In genomic region chr13:74443623-74444022, GRCh38 we compare ENCODE assay signal across 15 cellular contexts.
DNase-seq lines count a peak whose midpoint lies in the region; FAIRE-seq and TF ChIP-seq lines count a peak whose summit lies in the region.
"Had no signal": no experiment of that assay in that cellular context is flagged by ENCODE, and none has a peak within 500 bp of the region (broad histone marks: within the 10 kb centered on the region; RNA-seq: fewer than 3 reads in every experiment).

No MANE protein-coding gene starts in this region.

- H2BK120ac ChIP-seq in H9 (ENCODE audit: low read depth, low read length, poor library complexity, severe bottlenecking) = no peak overlapping the region

- no peak overlapping the region for H3K56ac ChIP-seq in H9 (ENCODE audit: insufficient read length, low read depth, low read length)

- H3K36me3 Mint-ChIP-seq in mesothelial cell of epicardium (no peaks in the 10 kb centered on the region), type B pancreatic cell (no peaks in the 10 kb centered on the region), H9 (ENCODE audit: insufficient read depth in 1 of 3, low read depth in 3 of 3) (no peaks in the 10 kb centered on the region)

- H3K27ac Mint-ChIP-seq in mesothelial cell of epicardium = peak overlapping the region; percentile 60
- no peak overlapping the region for H3K27ac Mint-ChIP-seq in type B pancreatic cell
- no peak overlapping the region for H3K27ac Mint-ChIP-seq in H9

- H2BK12ac ChIP-seq in H9 (ENCODE audit: insufficient read length, low read depth, low read length) = no peak overlapping the region

- H2BK20ac ChIP-seq in H9 (ENCODE audit: low read depth, low read length, poor library complexity, severe bottlenecking) = no peak overlapping the region

- H3K4me1 Mint-ChIP-seq in mesothelial cell of epicardium (peaks cover 16% of the 10 kb centered on the region), type B pancreatic cell (ENCODE audit: unreplicated experiment) (no peaks in the 10 kb centered on the region), H9 (peaks cover 0 to 5% of the 10 kb centered on the region in 2 experiments; a peak in 2 of 4 replicates)

- H3K23ac ChIP-seq in H9 (ENCODE audit: insufficient read length, low read depth, low read length) = no peak overlapping the region

- H3K27ac ChIP-seq in H9 (ENCODE audit: insufficient read length, low read depth, low read length) = no peak overlapping the region
- H3K27ac ChIP-seq: C4-2B had no signal

- H2AFZ ChIP-seq in H9 (ENCODE audit: low read length) = no peak overlapping the region

- no peaks in the 10 kb centered on the region for H3K79me2 ChIP-seq in H9 (ENCODE audit: insufficient read depth, low read length)

- DNase-seq in AG10803 (ENCODE audit: low read depth) (peak; percentile 84), MG63 (peak; percentile 64), mesothelial cell of epicardium (ENCODE audit: low spot score in 2 of 2, unreplicated experiment in 2 of 2) (no peak), NCI-H82 treated with DMSO at 0.1 percent for 48 hours (lab: John Stamatoyannopoulos, UW; ENCODE audit: unreplicated experiment) (no peak), type B pancreatic cell (ENCODE audit: extremely low spot score, unreplicated experiment) (no peak), H9 (no peak)
- DNase-seq in activated CD8-positive, alpha-beta memory T cell treated with anti-CD3 and anti-CD28 coated beads, Interleukin-2, amount 50 U/mL, for 4 hours = no peak
- DNase-seq: activated CD4-positive, alpha-beta T cell treated with anti-CD3 and anti-CD28 coated beads for 48 hours; activated gamma-delta T cell; mucosa of descending colon; T-helper 1 cell had no signal

- H3K4me3 ChIP-seq in AG10803 (ENCODE audit: low read length) (no peak overlapping the region), MG63 (no peak overlapping the region)
- H3K4me3 ChIP-seq: mucosa of descending colon had no signal

- no peak overlapping the region for H3K18ac ChIP-seq in H9 (ENCODE audit: insufficient read length, low read depth, low read length)

- WGBS in H9 (ENCODE audit: extremely low coverage, insufficient read length, low lambda C conversion rate) = no CpG with 5 or more reads among the region's 1 CpG

- no peaks in the 10 kb centered on the region for H3K4me1 ChIP-seq in H9 (ENCODE audit: insufficient read depth, low read length)

- H3K9me3 Mint-ChIP-seq in mesothelial cell of epicardium = peaks cover 5% of the 10 kb centered on the region
- peaks cover 3% of the 10 kb centered on the region for H3K9me3 Mint-ChIP-seq in type B pancreatic cell
- peaks cover 0 to 2% of the 10 kb centered on the region in 2 experiments; a peak in 1 of 5 replicates for H3K9me3 Mint-ChIP-seq in H9

- H3K27me3 ChIP-seq in MG63 = no peaks in the 10 kb centered on the region
- no peaks in the 10 kb centered on the region for H3K27me3 ChIP-seq in H9 (ENCODE audit: insufficient read depth, low read length)

- H3K9me3 ChIP-seq in MG63 = peaks cover 13% of the 10 kb centered on the region
- H3K9me3 ChIP-seq in H9 (ENCODE audit: control insufficient read depth, low read depth, low read length) = no peaks in the 10 kb centered on the region
- H3K9me3 ChIP-seq: mucosa of descending colon had no signal

- no peak for TF ChIP-seq CTCF in AG10803 (conservative IDR thresholded peaks at IDR 0.05; ENCODE audit: low read length)
- no peak for TF ChIP-seq CTCF in mesothelial cell of epicardium (IDR thresholded peaks at IDR 0.05; ENCODE audit: unreplicated experiment)
- TF ChIP-seq CTCF in type B pancreatic cell (conservative IDR thresholded peaks at IDR 0.05) = no peak
- no peak for TF ChIP-seq CTCF in H9 (conservative IDR thresholded peaks at IDR 0.05)

- H3T11ph ChIP-seq in H9 (ENCODE audit: low read length) = no peak overlapping the region

- no peak overlapping the region for H3K14ac ChIP-seq in H9 (ENCODE audit: insufficient read depth, low read length)

- H2BK5ac ChIP-seq in H9 (ENCODE audit: insufficient read length, low read length) = no peak overlapping the region

- no peaks in the 10 kb centered on the region for H4K20me1 ChIP-seq in H9 (ENCODE audit: control insufficient read depth, insufficient read depth, insufficient read length)

- H4K8ac ChIP-seq in H9 (replicated peaks; ENCODE audit: insufficient read length, low read depth, low read length) = no peak overlapping the region

- no peak overlapping the region for H3K9ac ChIP-seq in H9 (ENCODE audit: extremely low read depth, insufficient read length, low read length)

- H3K27me3 Mint-ChIP-seq in mesothelial cell of epicardium (ENCODE audit: low read depth) (peaks cover 4% of the 10 kb centered on the region), type B pancreatic cell (no peaks in the 10 kb centered on the region), H9 (ENCODE audit: low read depth) (no peaks in the 10 kb centered on the region)

- no peak overlapping the region for H3K4ac ChIP-seq in H9 (ENCODE audit: low read depth, low read length)

- H3K4me3 Mint-ChIP-seq in mesothelial cell of epicardium (no peak overlapping the region), type B pancreatic cell (no peak overlapping the region), H9 (no peak overlapping the region)

- no peak overlapping the region for H4K5ac ChIP-seq in H9 (ENCODE audit: insufficient read length, low read depth, low read length)

- no peaks in the 10 kb centered on the region for H3K79me1 ChIP-seq in H9 (ENCODE audit: insufficient read depth, low read depth, low read length, poor library complexity, severe bottlenecking)

- no peak overlapping the region for H3K4me2 ChIP-seq in H9 (ENCODE audit: insufficient read depth, insufficient read length, low read length)

- no peaks in the 10 kb centered on the region for H3K36me3 ChIP-seq in MG63

- no peaks in the 10 kb centered on the region for H3K23me2 ChIP-seq in H9 (ENCODE audit: insufficient read length, low read depth, low read length, poor library complexity, severe bottlenecking)

- peak; percentile 70 for FAIRE-seq in endometrium (lab: Jason Lieb, UNC)
- FAIRE-seq: colon, G401.6 had no signal

- no peak overlapping the region for H2AK5ac ChIP-seq in H9 (ENCODE audit: insufficient read length, low read length)

- H2BK15ac ChIP-seq in H9 (ENCODE audit: low read depth, low read length) = no peak overlapping the region

- H4K91ac ChIP-seq in H9 (ENCODE audit: insufficient read length, low read depth, low read length) = no peak overlapping the region

Comparison
In these comparisons a context has a peak if more than half of its experiments do, and no peak if none do; other contexts are left out.
1. DNase-seq: peak in AG10803 (single experiment) and MG63 (single experiment); none in mesothelial cell of epicardium (0 of 2), NCI-H82 treated with DMSO at 0.1 percent for 48 hours (single experiment), type B pancreatic cell (single experiment), H9 (single experiment) and activated CD8-positive, alpha-beta memory T cell treated with anti-CD3 and anti-CD28 coated beads, Interleukin-2, amount 50 U/mL, for 4 hours (single experiment).